In genomic region chr4:72715299-72715698, GRCh38 we compare ENCODE assay signal across 26 cellular contexts.
DNase-seq lines count a peak whose midpoint lies in the region; FAIRE-seq and TF ChIP-seq lines count a peak whose summit lies in the region.
"Had no signal": no experiment of that assay in that cellular context is flagged by ENCODE, and none has a peak within 500 bp of the region (broad histone marks: within the 10 kb centered on the region; RNA-seq: fewer than 3 reads in every experiment).

No MANE protein-coding gene starts in this region.

- no peak overlapping the region for H4K91ac ChIP-seq in H1 (replicated peaks; ENCODE audit: insufficient read length, low read length)

- no peak overlapping the region for H2AK5ac ChIP-seq in H1 (ENCODE audit: low read depth, low read length)

- H4K8ac ChIP-seq in H1 (ENCODE audit: extremely low read depth, insufficient read depth, low read length) = no peak overlapping the region

- H3K4me3 ChIP-seq in SJCRH30 (no peak overlapping the region), H1 (ENCODE audit: extremely low read depth in 1 of 4, insufficient read depth in 2 of 4, low read depth in 3 of 4, low read length in 4 of 4) (no peak overlapping the region)
- H3K4me3 ChIP-seq: A549; BLaER1 treated with 17β-estradiol and CSF1 and Interleukin-3, amounts not matched to agents 10 nM and 100 nM; GM12878 had no signal

- no peak overlapping the region for H3K4me2 ChIP-seq in H1 (ENCODE audit: insufficient read depth in 1 of 2, low read depth in 2 of 2, low read length in 2 of 2)
- H3K4me2 ChIP-seq: A549; BLaER1 treated with 17β-estradiol and CSF1 and Interleukin-3, amounts not matched to agents 10 nM and 100 nM had no signal

- no peak overlapping the region for H2BK20ac ChIP-seq in H1 (ENCODE audit: low read length)

- DNase-seq in NCI-H82 (lab: John Stamatoyannopoulos, UW) (peak; percentile 31), NCI-H82 treated with DMSO at 0.1 percent for 48 hours (lab: John Stamatoyannopoulos, UW; ENCODE audit: unreplicated experiment) (no peak), SJCRH30 (peak; percentile 21 to 65), H1 (ENCODE audit: low read depth in 1 of 2, low spot score in 2 of 2) (no peak), NCI-H748 treated with DMSO at 0.1 percent for 48 hours (lab: John Stamatoyannopoulos, UW) (no peak)
- no peak for DNase-seq in stimulated activated CD4-positive, alpha-beta T cell treated with anti-CD3 and anti-CD28 coated beads, Interleukin-2, amount 100 ng/mL, for 48 hours
- DNase-seq: AML-193; Caco-2; Calu3; CD4-positive, alpha-beta T cell; CD8-positive, alpha-beta T cell; DMS 273 treated with DMSO at 0.1 percent for 48 hours; DMS153; DMS53; DMS79; DND-41; EL; GDM1 had no signal

- no peak overlapping the region for H3K23ac ChIP-seq in H1 (ENCODE audit: insufficient read length)

- H2AFZ ChIP-seq in H1 (ENCODE audit: low read length) = peak overlapping the region; percentile 58; the same call in 1 of the 2 replicates

- H2BK15ac ChIP-seq in H1 (ENCODE audit: low read length) = no peak overlapping the region

- H2BK5ac ChIP-seq in H1 (ENCODE audit: low read depth, low read length) = no peak overlapping the region

- no peaks in the 10 kb centered on the region for H3K27me3 ChIP-seq in SJCRH30
- H3K27me3 ChIP-seq in H1 (replicated peaks in 1 of 4; ENCODE audit: control insufficient read depth in 3 of 4, extremely low read depth in 1 of 4, insufficient read depth in 3 of 4, low read length in 3 of 4) = no peaks in the 10 kb centered on the region
- H3K27me3 ChIP-seq: BLaER1 treated with 17β-estradiol and CSF1 and Interleukin-3, amounts not matched to agents 10 nM and 100 nM had no signal

- no peak overlapping the region for H3K18ac ChIP-seq in H1 (ENCODE audit: extremely low read depth, low read length)

- WGBS in H1 (ENCODE audit: extremely low coverage in 1 of 2, insufficient coverage in 1 of 2, insufficient read length in 1 of 2, insufficient replicate concordance in 2 of 2, low coverage in 1 of 2, low lambda C conversion rate in 2 of 2, missing lambda C conversion rate in 1 of 2), 2 experiments = 86% methylated on average over 2 of the region's 2 CpGs; no CpG with 5 or more reads in 1 of the 2 experiments

- H4K20me1 ChIP-seq in H1 (replicated peaks in 1 of 2; ENCODE audit: control insufficient read depth in 1 of 2, insufficient read depth in 2 of 2, low read length in 2 of 2) = no peaks in the 10 kb centered on the region
- H4K20me1 ChIP-seq: BLaER1 treated with 17β-estradiol and CSF1 and Interleukin-3, amounts not matched to agents 10 nM and 100 nM had no signal

- CTCF ChIA-PET in H1 (lab: Charles Lee; ENCODE audit: partially characterized antibody) = interaction anchor here (0.9 kb wide), 1 partner anchor 282 kb away, joined by 3 read pairs; no protein-coding TSS in a partner anchor

- no peaks in the 10 kb centered on the region for H3K79me1 ChIP-seq in H1 (ENCODE audit: low read depth, low read length)

- no peak for TF ChIP-seq RAD21 in H1 (IDR thresholded peaks at IDR 0.05 in 1 of 2, conservative IDR thresholded peaks at IDR 0.05 in 1 of 2; ENCODE audit: low read depth in 2 of 2, low read length in 2 of 2)

- TF ChIP-seq POLR2A in H1 (IDR thresholded peaks at IDR 0.05; ENCODE audit: control extremely low read depth in 1 of 2, low read depth in 2 of 2, low read length in 2 of 2) = no peak

- H3K36me3 ChIP-seq in SJCRH30 (no peaks in the 10 kb centered on the region), H1 (ENCODE audit: control insufficient read depth in 2 of 4, insufficient read depth in 4 of 4, low read length in 3 of 4) (no peaks in the 10 kb centered on the region)
- H3K36me3 ChIP-seq: BLaER1 treated with 17β-estradiol and CSF1 and Interleukin-3, amounts not matched to agents 10 nM and 100 nM had no signal

- H4K5ac ChIP-seq in H1 (ENCODE audit: insufficient read length, low read depth, low read length) = no peak overlapping the region

- no peak for TF ChIP-seq EP300 in H1 (IDR thresholded peaks at IDR 0.05; ENCODE audit: borderline replicate concordance in 1 of 2, low read depth in 2 of 2, low read length in 2 of 2)

- FAIRE-seq in H1 (lab: Jason Lieb, UNC) = no peak
- FAIRE-seq: A549, D721Med, GM12878, GM12892, GM18507 had no signal

- H3K79me2 ChIP-seq in H1 (ENCODE audit: control insufficient read depth in 1 of 2, insufficient read depth in 2 of 2, low read length in 2 of 2) = no peaks in the 10 kb centered on the region

- H3K14ac ChIP-seq in H1 (ENCODE audit: insufficient read length) = no peak overlapping the region

- no peak overlapping the region for H3K9ac ChIP-seq in H1 (replicated peaks in 1 of 4; ENCODE audit: extremely low read depth in 1 of 4, low read depth in 3 of 4, low read length in 3 of 4)
- H3K9ac ChIP-seq: BLaER1 treated with 17β-estradiol and CSF1 and Interleukin-3, amounts not matched to agents 10 nM and 100 nM had no signal

- no peaks in the 10 kb centered on the region for H3K23me2 ChIP-seq in H1 (ENCODE audit: low read depth, low read length)

- POLR2A ChIA-PET in H1 (lab: Charles Lee; ENCODE audit: partially characterized antibody) = no interaction called here

- H3K4me1 ChIP-seq in SJCRH30 (peaks cover 17% of the 10 kb centered on the region), H1 (replicated peaks in 1 of 4; ENCODE audit: control insufficient read depth in 3 of 4, insufficient read depth in 4 of 4, low read length in 3 of 4) (no peaks in the 10 kb centered on the region)
- H3K4me1 ChIP-seq: A549; BLaER1 treated with 17β-estradiol and CSF1 and Interleukin-3, amounts not matched to agents 10 nM and 100 nM; Caco-2 had no signal

- H2BK120ac ChIP-seq in H1 (replicated peaks; ENCODE audit: low read depth, low read length) = no peak overlapping the region

- no peak for TF ChIP-seq CTCF in H1 (IDR thresholded peaks at IDR 0.05; ENCODE audit: control extremely low read depth in 1 of 3, insufficient read depth in 1 of 3, low read depth in 1 of 3, low read length in 3 of 3)

- H3K56ac ChIP-seq in H1 (replicated peaks; ENCODE audit: insufficient read length, low read depth, low read length) = no peak overlapping the region

- no peak overlapping the region for H3K27ac ChIP-seq in SJCRH30
- H3K27ac ChIP-seq in H1 (ENCODE audit: low read depth, low read length) = no peak overlapping the region
- H3K27ac ChIP-seq: 22Rv1; A549; BLaER1 treated with 17β-estradiol and CSF1 and Interleukin-3, amounts not matched to agents 10 nM and 100 nM; C4-2B had no signal

- H3K4ac ChIP-seq in H1 (replicated peaks; ENCODE audit: insufficient read length, low read depth, low read length) = no peak overlapping the region

- H2BK12ac ChIP-seq in H1 (ENCODE audit: low read depth, low read length) = no peak overlapping the region

- H3K9me3 ChIP-seq in SJCRH30 (replicated peaks) = no peaks in the 10 kb centered on the region
- H3K9me3 ChIP-seq in H1 (ENCODE audit: insufficient read depth in 2 of 2, low read depth in 1 of 2, low read length in 1 of 2) = no peaks in the 10 kb centered on the region; a peak in 1 of 4 replicates
- H3K9me3 ChIP-seq: A549; BLaER1 treated with 17β-estradiol and CSF1 and Interleukin-3, amounts not matched to agents 10 nM and 100 nM; Caco-2 had no signal

TF ChIP-seq in H1, 55 proteins besides CTCF, POLR2A, EP300 and RAD21:
- no peak for TF ChIP-seq KDM5A (IDR thresholded peaks at IDR 0.05; ENCODE audit: low read length)
- TF ChIP-seq, protein P1, sequence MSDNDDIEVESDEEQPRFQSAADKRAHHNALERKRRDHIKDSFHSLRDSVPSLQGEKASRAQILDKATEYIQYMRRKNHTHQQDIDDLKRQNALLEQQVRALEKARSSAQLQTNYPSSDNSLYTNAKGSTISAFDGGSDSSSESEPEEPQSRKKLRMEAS (IDR thresholded peaks at IDR 0.05) = no peak
- TF ChIP-seq BCL11A (IDR thresholded peaks at IDR 0.05; ENCODE audit: low read depth in 2 of 2, low read length in 2 of 2) = no peak

Comparison
In these comparisons a context has a peak if more than half of its experiments do, and no peak if none do; other contexts are left out.
1. DNase-seq: peak in NCI-H82 (single experiment) and SJCRH30 (2 of 2); none in NCI-H82 treated with DMSO at 0.1 percent for 48 hours (single experiment), H1 (0 of 2), NCI-H748 treated with DMSO at 0.1 percent for 48 hours (single experiment) and stimulated activated CD4-positive, alpha-beta T cell treated with anti-CD3 and anti-CD28 coated beads, Interleukin-2, amount 100 ng/mL, for 48 hours (0 of 2).